ENCODE assay signal across 23 cellular contexts in genomic region chr17:39595294-39595693, GRCh38. TPM values are rescaled to one million over a fixed set of nuclear protein-coding genes. Genes with fewer than 3 reads are reported as not detected.
"Had no signal": no experiment of that assay in that cellular context is flagged by ENCODE, and none has a peak within 500 bp of the region (broad histone marks: within the 10 kb centered on the region; RNA-seq: fewer than 3 reads in every experiment).

No MANE protein-coding gene starts in this region.

- H3K9me2 ChIP-seq: SK-N-SH had no signal

- H3K4me2 ChIP-seq: SK-N-SH had no signal

- H3K4me3 ChIP-seq: MG63 had no signal

- H3K27ac ChIP-seq: RWPE1 had no signal

- H3K36me3 ChIP-seq: MG63 had no signal

- ATAC-seq: Panc1 had no signal

- DNase-seq: Karpas-422, KG1, MG63, NCI-H1092, NCI-H1105 treated with DMSO at 0.1 percent for 48 hours, NCI-H1417 treated with DMSO at 0.1 percent for 48 hours, NCI-H146, NCI-H1694 treated with DMSO at 0.1 percent for 48 hours, NCI-H1930, NCI-H2081, NCI-H2107, NCI-H345, NCI-H446 treated with DMSO at 0.1 percent for 48 hours, NCI-H510A treated with DMSO at 0.1 percent for 48 hours, NCI-H69, NCI-H774, SHP77, SK-N-SH had no signal

- H3K9me3 ChIP-seq: MG63, SK-N-SH had no signal

- H3K9ac ChIP-seq: SK-N-SH had no signal

RNA-seq across cellular contexts. Expression of gene NEUROD2, which starts 12.4 kb away (rescaled TPM):
- total RNA-seq: HT-29; SK-MEL-5; T-helper 1 cell treated with Interleukin-12 subunit alpha and Interleukin-12 subunit beta and Interleukin-4 antibody, amounts not matched to agents 30 ng/mL and 1 ng/mL, for 36 hours had no signal
- polyA plus RNA-seq: SK-N-SH had no signal

RNA-seq across cellular contexts. Expression of gene PPP1R1B, which starts 31.5 kb away (rescaled TPM):
- total RNA-seq: T-helper 1 cell treated with Interleukin-12 subunit alpha and Interleukin-12 subunit beta and Interleukin-4 antibody, amounts not matched to agents 30 ng/mL and 1 ng/mL, for 36 hours had no signal
